ENCODE assay signal across 15 cellular contexts in genomic region chr2:59578349-59578748, GRCh38.
"Had no signal": no experiment of that assay in that cellular context is flagged by ENCODE, and none has a peak within 500 bp of the region (broad histone marks: within the 10 kb centered on the region; RNA-seq: fewer than 3 reads in every experiment).

No MANE protein-coding gene starts in this region.

- DNase-seq: cortex of kidney; dorsolateral prefrontal cortex; effector CD4-positive, alpha-beta T cell; hypothalamus; immature natural killer cell; islet precursor cell; kidney glomerular epithelial cell; left ventricle myocardium superior; lower lobe of right lung; naive thymus-derived CD8-positive, alpha-beta T cell; nephron progenitor cell; nucleus accumbens; stimulated activated CD4-positive, alpha-beta T cell treated with anti-CD3 and anti-CD28 coated beads, Interleukin-2, amount 100 ng/mL, for 24 hours; stimulated activated CD4-positive, alpha-beta T cell treated with anti-CD3 and anti-CD28 coated beads, Interleukin-4, amount 100 ng/mL, for 4 hours; upper lobe of left lung had no signal
